In the genomic region with DNA sequence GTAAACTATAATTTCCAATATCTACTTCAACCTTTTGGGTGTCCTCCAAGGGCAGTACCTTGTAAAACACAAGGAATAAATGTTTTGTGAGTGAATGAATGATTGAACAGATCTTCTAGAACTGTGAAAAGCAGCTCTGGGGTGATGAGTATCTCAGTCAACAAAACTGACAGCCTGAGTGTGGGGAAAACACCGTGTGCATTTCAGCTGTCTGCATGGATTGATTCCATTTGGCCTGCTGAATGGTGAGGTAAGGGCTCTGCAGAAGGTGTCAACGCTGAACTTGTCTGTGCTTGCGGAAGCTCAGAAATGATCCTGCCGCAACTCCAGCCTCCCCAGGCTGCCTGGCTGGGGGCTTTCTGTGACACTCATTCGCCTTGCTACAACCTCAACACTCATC, we compare ENCODE assay signal across 22 cellular contexts. TPM values are rescaled to one million over a fixed set of nuclear protein-coding genes. Genes with fewer than 3 reads are reported as not detected.
"Had no signal": no experiment of that assay in that cellular context is flagged by ENCODE, and none has a peak within 500 bp of the region (broad histone marks: within the 10 kb centered on the region; RNA-seq: fewer than 3 reads in every experiment).

No MANE protein-coding gene starts in this region.

- H3K4me3 Mint-ChIP-seq: activated naive CD4-positive, alpha-beta T cell treated with anti-CD3 and anti-CD28 coated beads, Interleukin-2, amount 10 ng/mL, durations not matched to agents 7 days and 5 days; activated naive CD8-positive, alpha-beta T cell treated with anti-CD3 and anti-CD28 coated beads, Interleukin-2, amount 50 U/mL, for 24 hours; activated T-cell treated with anti-CD3 and anti-CD28 coated beads, Interleukin-2, amount 50 U/mL, for 4 hours; natural killer cell treated with Interleukin-12 subunit alpha and Interleukin-12 subunit beta and Interleukin-15 and Interleukin-18, amount 100 ng/mL, for 72 hours; T-cell had no signal

- DNase-seq: activated CD4-positive, alpha-beta T cell treated with anti-CD3 and anti-CD28 coated beads, Interleukin-2, amount 50 U/mL, for 1 hour; activated CD8-positive, alpha-beta memory T cell treated with anti-CD3 and anti-CD28 coated beads, Interleukin-2, amount 50 U/mL, for 4 hours; activated effector memory CD4-positive, alpha-beta T cell treated with Interleukin-2 at 50 U/mL for 16 hours; activated naive CD4-positive, alpha-beta T cell treated with anti-CD3 and anti-CD28 coated beads, Interleukin-2, amount 10 ng/mL, durations not matched to agents 7 days and 5 days; activated naive CD8-positive, alpha-beta T cell treated with anti-CD3 and anti-CD28 coated beads, Interleukin-2, amount 50 U/mL, for 24 hours; activated T-cell treated with anti-CD3 and anti-CD28 coated beads, Interleukin-2, amount 50 U/mL, for 4 hours; anterior cingulate cortex; brain microvascular endothelial cell; cerebellar nuclear complex; cortex of kidney; lower lobe of right lung; retina; stimulated activated CD4-positive, alpha-beta T cell treated with anti-CD3 and anti-CD28 coated beads, Interleukin-12 subunit alpha, Interleukin-12 subunit beta, amount 100 ng/mL, for 4 hours; stimulated activated CD4-positive, alpha-beta T cell treated with anti-CD3 and anti-CD28 coated beads, Interleukin-1b, Interleukin-23, amount 100 ng/mL, for 48 hours; stimulated activated naive CD8-positive, alpha-beta T cell treated with anti-CD3 and anti-CD28 coated beads, Interleukin-15, Interleukin-2, amounts not matched to agents 100 U/mL and 50 U/mL, for 24 hours; substantia nigra; T-cell; T-helper 9 cell; tibial artery had no signal

- H3K27ac Mint-ChIP-seq: activated naive CD4-positive, alpha-beta T cell treated with anti-CD3 and anti-CD28 coated beads, Interleukin-2, amount 10 ng/mL, durations not matched to agents 7 days and 5 days; activated naive CD8-positive, alpha-beta T cell treated with anti-CD3 and anti-CD28 coated beads, Interleukin-2, amount 50 U/mL, for 24 hours; natural killer cell treated with Interleukin-12 subunit alpha and Interleukin-12 subunit beta and Interleukin-15 and Interleukin-18, amount 100 ng/mL, for 72 hours; T-cell had no signal

- ATAC-seq: activated CD4-positive, CD25-positive, alpha-beta regulatory T cell treated with anti-CD3 and anti-CD28 coated beads, Interleukin-2, amount 50 U/mL, for 24 hours; activated naive CD8-positive, alpha-beta T cell treated with anti-CD3 and anti-CD28 coated beads, Interleukin-2, amount 50 U/mL, for 24 hours; activated T-cell treated with anti-CD3 and anti-CD28 coated beads, Interleukin-2, amount 50 U/mL, for 4 hours; lower lobe of right lung; natural killer cell treated with Interleukin-12 subunit alpha and Interleukin-12 subunit beta and Interleukin-15 and Interleukin-18, amount 100 ng/mL, for 72 hours; stimulated activated naive CD8-positive, alpha-beta T cell treated with anti-CD3 and anti-CD28 coated beads, Interleukin-15, Interleukin-2, amounts not matched to agents 100 U/mL and 50 U/mL, for 24 hours; T-cell had no signal

- H3K4me3 ChIP-seq: esophagus muscularis mucosa, lower lobe of right lung, tibial artery had no signal

- H3K36me3 Mint-ChIP-seq: natural killer cell treated with Interleukin-12 subunit alpha and Interleukin-12 subunit beta and Interleukin-15 and Interleukin-18, amount 100 ng/mL, for 72 hours had no signal

- H3K27ac ChIP-seq: brain microvascular endothelial cell, esophagus muscularis mucosa, lower lobe of right lung, tibial artery had no signal

- H3K9me3 Mint-ChIP-seq: activated naive CD4-positive, alpha-beta T cell treated with anti-CD3 and anti-CD28 coated beads, Interleukin-2, amount 10 ng/mL, durations not matched to agents 7 days and 5 days; activated naive CD8-positive, alpha-beta T cell treated with anti-CD3 and anti-CD28 coated beads, Interleukin-2, amount 50 U/mL, for 24 hours; activated T-cell treated with anti-CD3 and anti-CD28 coated beads, Interleukin-2, amount 50 U/mL, for 4 hours; natural killer cell treated with Interleukin-12 subunit alpha and Interleukin-12 subunit beta and Interleukin-15 and Interleukin-18, amount 100 ng/mL, for 72 hours; T-cell had no signal

- H3K4me1 ChIP-seq: lower lobe of right lung, tibial artery had no signal

- H3K27me3 Mint-ChIP-seq: T-cell had no signal

- H3K4me1 Mint-ChIP-seq: activated naive CD8-positive, alpha-beta T cell treated with anti-CD3 and anti-CD28 coated beads, Interleukin-2, amount 50 U/mL, for 24 hours had no signal

- H3K27me3 ChIP-seq: tibial artery had no signal

- H3K9me3 ChIP-seq: esophagus muscularis mucosa, lower lobe of right lung, tibial artery had no signal

- H3K36me3 ChIP-seq: brain microvascular endothelial cell, esophagus muscularis mucosa, lower lobe of right lung, tibial artery had no signal

RNA-seq across cellular contexts. Expression of a gene that starts 7.4 kb away (rescaled TPM):
- total RNA-seq: esophagus muscularis mucosa, lower lobe of right lung had no signal
